In the genomic region with DNA sequence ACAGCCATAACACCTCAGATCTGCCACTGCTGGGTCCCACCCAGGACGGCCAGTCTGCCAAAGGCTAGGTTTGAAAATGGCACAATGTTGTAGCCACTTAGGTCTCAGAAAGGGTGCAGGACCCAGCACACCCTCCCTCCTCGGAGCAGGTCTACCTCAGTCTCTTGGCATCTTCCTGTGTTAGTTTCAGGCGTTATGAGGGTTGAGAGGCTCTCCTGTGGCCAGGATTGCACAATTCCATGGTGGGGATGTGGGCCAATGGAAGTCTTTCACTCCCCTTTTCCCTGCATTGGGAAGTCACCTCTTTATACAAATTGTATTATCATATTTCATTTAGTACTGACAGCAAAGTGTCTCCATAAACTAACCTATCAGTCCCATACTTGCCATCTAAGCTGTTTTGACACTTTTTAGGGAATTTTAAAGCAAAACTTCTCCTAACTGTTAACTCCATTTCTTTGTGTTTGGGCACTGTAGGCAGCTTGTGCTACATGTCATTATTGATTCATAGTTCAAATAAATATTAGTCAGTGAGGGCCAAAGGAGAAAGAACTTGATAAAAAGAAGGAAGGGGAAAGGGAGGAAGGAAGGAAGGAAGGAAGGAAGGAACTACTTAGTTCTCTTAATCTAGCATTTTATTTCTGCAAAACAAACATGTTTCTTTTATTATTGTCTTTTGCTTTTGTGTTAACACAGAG, we compare ENCODE assay signal across 1 cellular context.
A peak's percentile ranks its signal among the peaks of the same experiment; 100 is the strongest.
TF ChIP-seq lines count a peak whose summit lies in the region.

No MANE protein-coding gene starts in this region.

TF ChIP-seq in H1, 55 proteins besides CTCF, POLR2A, EP300 and RAD21 (continued from another document):
- TF ChIP-seq CEBPB (IDR thresholded peaks at IDR 0.05; ENCODE audit: low read depth, low read length) (peak; percentile 54; the same call in 1 of the 2 replicates), CHD2 (IDR thresholded peaks at IDR 0.05; ENCODE audit: low read length) (no peak)
